Comparison of ENCODE assay signal across 8 cellular contexts in the genomic region with DNA sequence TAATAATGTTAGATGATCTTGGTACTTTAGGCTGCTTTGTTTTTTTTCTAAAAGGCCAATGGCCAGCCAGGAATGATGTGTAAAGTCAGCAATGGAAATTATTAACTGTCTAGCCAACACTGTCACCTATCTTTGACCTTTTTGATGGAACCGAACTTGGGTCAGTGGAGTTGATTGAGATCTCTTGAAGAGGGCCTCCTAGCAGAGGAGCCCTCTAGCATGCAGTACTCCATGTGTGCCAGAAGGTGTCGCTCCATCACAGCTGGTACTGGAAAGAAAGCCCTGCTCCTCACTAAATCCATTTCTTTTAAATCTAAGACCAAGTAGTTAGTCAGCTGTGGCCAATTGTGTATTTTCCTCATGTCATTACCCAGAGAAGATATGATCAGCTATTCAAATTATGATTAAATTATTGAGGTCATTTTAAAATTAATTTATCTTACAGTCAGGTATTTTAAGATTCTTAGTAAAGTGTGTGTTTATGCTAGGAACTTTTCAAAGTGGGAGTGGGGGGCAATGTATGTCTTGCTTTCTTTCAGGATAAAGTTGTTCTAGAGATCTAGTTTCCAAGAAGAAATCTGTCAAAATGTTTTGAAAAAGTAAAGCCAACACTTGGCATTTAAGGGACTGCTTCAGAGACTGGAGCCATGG. TPM values are rescaled to one million over a fixed set of nuclear protein-coding genes. Genes with fewer than 3 reads are reported as not detected.
DNase-seq lines count a peak whose midpoint lies in the region; ATAC-seq, FAIRE-seq and TF ChIP-seq lines count a peak whose summit lies in the region.

No MANE protein-coding gene starts in this region.

- no peaks in the 10 kb centered on the region for H4K20me1 ChIP-seq in KMS-11 (ENCODE audit: insufficient read depth)

- DNase-seq in ELF-1 (ENCODE audit: low read depth, low spot score) (peak; percentile 73), RPMI8226 (peak; percentile 58), frontal cortex (ENCODE audit: low spot score in 2 of 2) (peak; percentile 37 to 54), posterior cingulate gyrus (peak in 9 of 10 donors; percentile 39 to 94 (median 72)), urothelium cell line (ENCODE audit: low spot score) (peak; percentile 82)
- DNase-seq in activated T-helper 2 cell treated with anti-CD3 and anti-CD28 coated beads, Interferon-gamma antibody, Interleukin-2, Interleukin-4, amounts not matched to agents 10 μg/mL and 5 μg/mL and 100 μg/mL, durations not matched to agents 14 hours and 24 hours and 36 hours (ENCODE audit: low spot score): peak; percentile 33

- peaks cover 8% of the 10 kb centered on the region for H3K27me3 Mint-ChIP-seq in activated T-helper 2 cell treated with anti-CD3 and anti-CD28 coated beads, Interferon-gamma antibody, Interleukin-2, Interleukin-4, amounts not matched to agents 10 μg/mL and 5 μg/mL and 100 μg/mL, durations not matched to agents 14 hours and 24 hours and 36 hours (ENCODE audit: low read depth)

- no peak overlapping the region for H3K4me3 ChIP-seq in KMS-11 (IDR thresholded peaks at IDR 0.05; ENCODE audit: insufficient read depth, low read depth, low read length)

- no peaks in the 10 kb centered on the region for H3K36me3 Mint-ChIP-seq in activated T-helper 2 cell treated with anti-CD3 and anti-CD28 coated beads, Interferon-gamma antibody, Interleukin-2, Interleukin-4, amounts not matched to agents 10 μg/mL and 5 μg/mL and 100 μg/mL, durations not matched to agents 14 hours and 24 hours and 36 hours (ENCODE audit: low read depth)

- TF ChIP-seq CTCF in KMS-11 (conservative IDR thresholded peaks at IDR 0.05; ENCODE audit: low read depth, low read length): peak; percentile 99

- peaks cover 18% of the 10 kb centered on the region for H3K4me1 ChIP-seq in KMS-11 (ENCODE audit: low read depth, poor library complexity, severe bottlenecking)

- intact Hi-C loops in activated T-helper 2 cell treated with anti-CD3 and anti-CD28 coated beads, Interferon-gamma antibody, Interleukin-2, Interleukin-4, amounts not matched to agents 10 μg/mL and 5 μg/mL and 100 μg/mL, durations not matched to agents 14 hours and 24 hours and 36 hours (cut with micrococcal nuclease): loop anchor here (1.0 to 2.0 kb wide), 2 partner anchors 32 to 104 kb away; partner anchors contain the start of gene CROT
- intact Hi-C loops in posterior cingulate gyrus (cut with DNase I): loop anchor here (1.0 to 10.0 kb wide), 2 partner anchors 104 to 572 kb away; no protein-coding TSS in a partner anchor

- no peak overlapping the region for H3K4me2 ChIP-seq in KMS-11

- peaks cover 3% of the 10 kb centered on the region for H3K4me1 Mint-ChIP-seq in activated T-helper 2 cell treated with anti-CD3 and anti-CD28 coated beads, Interferon-gamma antibody, Interleukin-2, Interleukin-4, amounts not matched to agents 10 μg/mL and 5 μg/mL and 100 μg/mL, durations not matched to agents 14 hours and 24 hours and 36 hours (ENCODE audit: low read depth)

- H3K27me3 ChIP-seq in KMS-11 (ENCODE audit: insufficient read depth, low read depth): no peaks in the 10 kb centered on the region

- H3K9ac ChIP-seq in KMS-11: no peak overlapping the region

- peak; percentile 56 for ATAC-seq in GM21717 (IDR thresholded peaks at IDR 0.05; ENCODE audit: unreplicated experiment)

- no peak overlapping the region for H2AFZ ChIP-seq in KMS-11 (ENCODE audit: low read depth)

- FAIRE-seq in frontal cortex (lab: Jason Lieb, UNC) (no peak), urothelium cell line (lab: Jason Lieb, UNC) (peak; percentile 37)

- H3K79me2 ChIP-seq in KMS-11 (ENCODE audit: insufficient read depth, low read depth): no peaks in the 10 kb centered on the region

- H3K9me3 Mint-ChIP-seq in activated T-helper 2 cell treated with anti-CD3 and anti-CD28 coated beads, Interferon-gamma antibody, Interleukin-2, Interleukin-4, amounts not matched to agents 10 μg/mL and 5 μg/mL and 100 μg/mL, durations not matched to agents 14 hours and 24 hours and 36 hours: no peaks in the 10 kb centered on the region

- H3K4me3 Mint-ChIP-seq in activated T-helper 2 cell treated with anti-CD3 and anti-CD28 coated beads, Interferon-gamma antibody, Interleukin-2, Interleukin-4, amounts not matched to agents 10 μg/mL and 5 μg/mL and 100 μg/mL, durations not matched to agents 14 hours and 24 hours and 36 hours (ENCODE audit: low read depth): no peak overlapping the region

- no peak overlapping the region for H3K27ac Mint-ChIP-seq in activated T-helper 2 cell treated with anti-CD3 and anti-CD28 coated beads, Interferon-gamma antibody, Interleukin-2, Interleukin-4, amounts not matched to agents 10 μg/mL and 5 μg/mL and 100 μg/mL, durations not matched to agents 14 hours and 24 hours and 36 hours

- H3K27ac ChIP-seq in KMS-11: no peak overlapping the region

- H3K36me3 ChIP-seq in KMS-11 (ENCODE audit: insufficient read depth): no peaks in the 10 kb centered on the region

RNA-seq across cellular contexts. Expression of gene CROT, which starts 33.1 kb away (rescaled TPM):
- total RNA-seq in activated T-helper 2 cell treated with anti-CD3 and anti-CD28 coated beads, Interferon-gamma antibody, Interleukin-2, Interleukin-4, amounts not matched to agents 10 μg/mL and 5 μg/mL and 100 μg/mL, durations not matched to agents 14 hours and 24 hours and 36 hours: 7.5 and 7.9 TPM in 2 replicates
- total RNA-seq in frontal cortex: 13.0 TPM
